Comparison of ENCODE assay signal across 7 cellular contexts in the genomic region with DNA sequence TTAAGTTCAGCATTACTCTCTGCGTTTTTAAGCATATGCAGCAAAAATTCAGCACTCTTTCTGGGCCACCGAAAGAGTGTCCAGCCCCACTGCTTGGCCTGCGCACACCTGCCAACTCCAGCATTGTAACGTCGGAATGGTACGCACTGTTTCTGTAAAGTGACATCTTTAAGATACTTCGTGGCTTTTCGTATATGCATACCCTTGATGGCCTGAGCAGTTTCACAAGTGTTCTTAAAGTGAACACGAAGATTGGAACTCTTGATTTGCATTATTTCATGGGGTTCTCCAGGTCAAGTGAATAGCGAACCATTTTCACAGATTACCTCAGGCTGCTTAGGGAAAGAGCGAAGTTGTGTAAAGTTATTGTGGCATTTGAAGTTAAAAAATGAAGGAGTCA.
DNase-seq lines count a peak whose midpoint lies in the region; ATAC-seq, FAIRE-seq and TF ChIP-seq lines count a peak whose summit lies in the region.
"Not testable (repeated sequence)": the region's sequence is repeated elsewhere in the genome, so short reads cannot be mapped to it uniquely, and the experiment has no call there.

No MANE protein-coding gene starts in this region.

- intact Hi-C loops in dendritic cell treated with granulocyte-macrophage colony-stimulating factor and Interleukin-4, amounts not matched to agents 40 ng/mL and 50 ng/mL, for 4 days (cut with micrococcal nuclease): not testable (repeated sequence)

- not testable (repeated sequence) for TF ChIP-seq CTCF in H9 (conservative IDR thresholded peaks at IDR 0.05); WTC11 (IDR thresholded peaks at IDR 0.05); H1 (IDR thresholded peaks at IDR 0.05; ENCODE audit: control extremely low read depth in 1 of 3, insufficient read depth in 1 of 3, low read depth in 1 of 3, low read length in 3 of 3)

- H3K9me3 ChIP-seq in BLaER1 treated with 17β-estradiol and CSF1 and Interleukin-3, amounts not matched to agents 10 nM and 100 nM (replicated peaks in 1 of 11): peaks cover 0 to 21% (median 9%) of the 10 kb centered on the region in 11 experiments; a peak in 11 of 22 replicates
- H3K9me3 ChIP-seq in H9 (ENCODE audit: control insufficient read depth, low read depth, low read length); H1 (ENCODE audit: insufficient read depth in 2 of 2, low read depth in 1 of 2, low read length in 1 of 2); trophoblast cell (ENCODE audit: insufficient read depth, low read depth, low read length): not testable (repeated sequence)

- not testable (repeated sequence) for H4K12ac ChIP-seq in trophoblast cell (ENCODE audit: low read depth, low read length)

- not testable (repeated sequence) for TF ChIP-seq RAD21 in H1 (IDR thresholded peaks at IDR 0.05 in 1 of 2, conservative IDR thresholded peaks at IDR 0.05 in 1 of 2; ENCODE audit: low read depth in 2 of 2, low read length in 2 of 2)

- not testable (repeated sequence) for H3K4me3 Mint-ChIP-seq in H9; WTC11; dendritic cell treated with granulocyte-macrophage colony-stimulating factor and Interleukin-4, amounts not matched to agents 40 ng/mL and 50 ng/mL, for 4 days

- H2AFZ ChIP-seq in H9 (ENCODE audit: low read length); H1 (ENCODE audit: low read length); trophoblast cell (ENCODE audit: insufficient read depth, low read length, poor library complexity): not testable (repeated sequence)

- not testable (repeated sequence) for H3K27me3 ChIP-seq in BLaER1 treated with 17β-estradiol and CSF1 and Interleukin-3, amounts not matched to agents 10 nM and 100 nM; H9 (ENCODE audit: insufficient read depth, low read length); H1 (replicated peaks in 1 of 4; ENCODE audit: control insufficient read depth in 3 of 4, extremely low read depth in 1 of 4, insufficient read depth in 3 of 4, low read length in 3 of 4); mesendoderm (ENCODE audit: insufficient read depth, low read length, poor library complexity); trophoblast cell (ENCODE audit: insufficient read depth, low read length)

- not testable (repeated sequence) for H3K23ac ChIP-seq in H9 (ENCODE audit: insufficient read length, low read depth, low read length); H1 (ENCODE audit: insufficient read length); mesendoderm (ENCODE audit: low read length); trophoblast cell (ENCODE audit: low read length)

- DNase-seq in H9; WTC11 (ENCODE audit: low spot score); H1 (ENCODE audit: low read depth in 1 of 2, low spot score in 2 of 2); mesendoderm: not testable (repeated sequence)
- DNase-seq in trophoblast cell: peak; percentile 53 to 70

- not testable (repeated sequence) for H3K36me3 ChIP-seq in BLaER1 treated with 17β-estradiol and CSF1 and Interleukin-3, amounts not matched to agents 10 nM and 100 nM; H1 (ENCODE audit: control insufficient read depth in 2 of 4, insufficient read depth in 4 of 4, low read length in 3 of 4); mesendoderm (ENCODE audit: control insufficient read depth, insufficient read depth, low read length); trophoblast cell (ENCODE audit: control insufficient read depth in 1 of 2, insufficient read depth in 2 of 2, low read length in 2 of 2)

- H3K27ac Mint-ChIP-seq in H9 (peak overlapping the region in 2 of 3 experiments; percentile 3 to 7; a peak in 1 of 7 replicates), WTC11 (peak overlapping the region; percentile 68)
- H3K27ac Mint-ChIP-seq in dendritic cell treated with granulocyte-macrophage colony-stimulating factor and Interleukin-4, amounts not matched to agents 40 ng/mL and 50 ng/mL, for 4 days: peak overlapping the region; percentile 33

- peaks cover 39 to 53% of the 10 kb centered on the region in 2 experiments for H3K4me1 Mint-ChIP-seq in H9
- peaks cover 82% of the 10 kb centered on the region for H3K4me1 Mint-ChIP-seq in WTC11
- peaks cover 20% of the 10 kb centered on the region for H3K4me1 Mint-ChIP-seq in dendritic cell treated with granulocyte-macrophage colony-stimulating factor and Interleukin-4, amounts not matched to agents 40 ng/mL and 50 ng/mL, for 4 days (ENCODE audit: low read depth)

- H3K4me3 ChIP-seq in BLaER1 treated with 17β-estradiol and CSF1 and Interleukin-3, amounts not matched to agents 10 nM and 100 nM; H1 (ENCODE audit: extremely low read depth in 1 of 4, insufficient read depth in 2 of 4, low read depth in 3 of 4, low read length in 4 of 4); mesendoderm (ENCODE audit: low read length); trophoblast cell (ENCODE audit: low read depth, low read length): not testable (repeated sequence)

- POLR2A ChIA-PET in WTC11 (lab: Charles Lee): not testable (repeated sequence)
- POLR2A ChIA-PET in H1 (lab: Charles Lee; ENCODE audit: partially characterized antibody): interaction anchor here (1.8 kb wide), 1 partner anchor 11 kb away, joined by 6 read pairs; no protein-coding TSS in a partner anchor

- H2BK5ac ChIP-seq in H9 (ENCODE audit: insufficient read length, low read length); mesendoderm (ENCODE audit: low read length); trophoblast cell (ENCODE audit: low read depth, low read length, poor library complexity): not testable (repeated sequence)
- H2BK5ac ChIP-seq in H1 (ENCODE audit: low read depth, low read length): peak overlapping the region; percentile 83; the same call in 1 of the 2 replicates

- TF ChIP-seq EP300 in H1 (IDR thresholded peaks at IDR 0.05; ENCODE audit: borderline replicate concordance in 1 of 2, low read depth in 2 of 2, low read length in 2 of 2): not testable (repeated sequence)

- not testable (repeated sequence) for H2BK15ac ChIP-seq in H9 (ENCODE audit: low read depth, low read length); mesendoderm (replicated peaks; ENCODE audit: low read depth)
- peak overlapping the region; percentile 32; the same call in 1 of the 2 replicates for H2BK15ac ChIP-seq in H1 (ENCODE audit: low read length)

- H3K27me3 Mint-ChIP-seq in H9 (ENCODE audit: low read depth); dendritic cell treated with granulocyte-macrophage colony-stimulating factor and Interleukin-4, amounts not matched to agents 40 ng/mL and 50 ng/mL, for 4 days: not testable (repeated sequence)
- H3K27me3 Mint-ChIP-seq in WTC11 (ENCODE audit: low read depth): peaks cover 55% of the 10 kb centered on the region

- H3K27ac ChIP-seq in BLaER1 treated with 17β-estradiol and CSF1 and Interleukin-3, amounts not matched to agents 10 nM and 100 nM: peak overlapping the region in 2 of 11 experiments; percentile 64 to 67; a peak in 5 of 22 replicates
- not testable (repeated sequence) for H3K27ac ChIP-seq in H9 (ENCODE audit: insufficient read length, low read depth, low read length); H1 (ENCODE audit: low read depth, low read length); mesendoderm (ENCODE audit: low read depth, low read length); trophoblast cell (ENCODE audit: low read depth, low read length)

- H3K23me2 ChIP-seq in H9 (ENCODE audit: insufficient read length, low read depth, low read length, poor library complexity, severe bottlenecking); H1 (ENCODE audit: low read depth, low read length): not testable (repeated sequence)

- not testable (repeated sequence) for H4K5ac ChIP-seq in H9 (ENCODE audit: insufficient read length, low read depth, low read length); H1 (ENCODE audit: insufficient read length, low read depth, low read length); mesendoderm (ENCODE audit: low read length)

- not testable (repeated sequence) for H2BK12ac ChIP-seq in H9 (ENCODE audit: insufficient read length, low read depth, low read length); trophoblast cell (ENCODE audit: low read length)
- H2BK12ac ChIP-seq in H1 (ENCODE audit: low read depth, low read length): peak overlapping the region; percentile 95; the same call in 1 of the 2 replicates

- CTCF ChIA-PET in WTC11 (lab: Charles Lee): interaction anchor here (1.3 to 1.6 kb wide), 2 partner anchors 60 to 168 kb away, joined by 4 to 7 read pairs; no protein-coding TSS in a partner anchor
- CTCF ChIA-PET in H1 (lab: Charles Lee; ENCODE audit: partially characterized antibody): interaction anchor here (0.8 to 4.8 kb wide), 7 partner anchors 60 to 207 kb away, joined by 3 to 16 read pairs (median 4); no protein-coding TSS in a partner anchor

- peak overlapping the region in 7 of 11 experiments; percentile 51 to 79 (median 56); a peak in 11 of 22 replicates for H3K4me2 ChIP-seq in BLaER1 treated with 17β-estradiol and CSF1 and Interleukin-3, amounts not matched to agents 10 nM and 100 nM
- H3K4me2 ChIP-seq in H9 (ENCODE audit: insufficient read depth, insufficient read length, low read length); H1 (ENCODE audit: insufficient read depth in 1 of 2, low read depth in 2 of 2, low read length in 2 of 2); mesendoderm (ENCODE audit: low read length); trophoblast cell (ENCODE audit: low read length): not testable (repeated sequence)

- not testable (repeated sequence) for H3K18ac ChIP-seq in H9 (ENCODE audit: insufficient read length, low read depth, low read length); H1 (ENCODE audit: extremely low read depth, low read length); trophoblast cell (ENCODE audit: low read length)
- peak overlapping the region; percentile 89 for H3K18ac ChIP-seq in mesendoderm (ENCODE audit: low read length)

- not testable (repeated sequence) for H2BK120ac ChIP-seq in H9 (ENCODE audit: low read depth, low read length, poor library complexity, severe bottlenecking); trophoblast cell (ENCODE audit: insufficient read depth, low read length, poor library complexity)
- H2BK120ac ChIP-seq in H1 (replicated peaks; ENCODE audit: low read depth, low read length) (peak overlapping the region; percentile 91), mesendoderm (ENCODE audit: low read depth, low read length) (peak overlapping the region; percentile 15)

- H3K36me3 Mint-ChIP-seq in H9 (ENCODE audit: insufficient read depth in 1 of 3, low read depth in 3 of 3): peaks cover 3 to 17% (median 9%) of the 10 kb centered on the region in 3 experiments; a peak in 6 of 7 replicates
- H3K36me3 Mint-ChIP-seq in WTC11: peaks cover 18% of the 10 kb centered on the region
- not testable (repeated sequence) for H3K36me3 Mint-ChIP-seq in dendritic cell treated with granulocyte-macrophage colony-stimulating factor and Interleukin-4, amounts not matched to agents 40 ng/mL and 50 ng/mL, for 4 days (ENCODE audit: low read depth)

- peaks cover 10 to 28% (median 19%) of the 10 kb centered on the region in 10 experiments; a peak in 19 of 20 replicates for H3K4me1 ChIP-seq in BLaER1 treated with 17β-estradiol and CSF1 and Interleukin-3, amounts not matched to agents 10 nM and 100 nM
- H3K4me1 ChIP-seq in H9 (ENCODE audit: insufficient read depth, low read length) (peaks cover 16% of the 10 kb centered on the region; the same call in 1 of the 2 replicates), H1 (replicated peaks in 1 of 4; ENCODE audit: control insufficient read depth in 3 of 4, insufficient read depth in 4 of 4, low read length in 3 of 4) (peaks cover 7 to 27% (median 19%) of the 10 kb centered on the region in 4 experiments), mesendoderm (ENCODE audit: control insufficient read depth, low read depth, low read length) (peaks cover 14% of the 10 kb centered on the region)
- H3K4me1 ChIP-seq in trophoblast cell (ENCODE audit: control insufficient read depth in 1 of 2, insufficient read depth in 2 of 2, low read length in 2 of 2): not testable (repeated sequence)

- not testable (repeated sequence) for H3K79me1 ChIP-seq in H9 (ENCODE audit: insufficient read depth, low read depth, low read length, poor library complexity, severe bottlenecking); H1 (ENCODE audit: low read depth, low read length); mesendoderm (ENCODE audit: low read length)
- peaks cover 11% of the 10 kb centered on the region for H3K79me1 ChIP-seq in trophoblast cell (ENCODE audit: low read length)

- no CpG with 5 or more reads among the region's 11 CpGs for WGBS in H9 (ENCODE audit: extremely low coverage, insufficient read length, low lambda C conversion rate)
- WGBS in H1 (ENCODE audit: extremely low coverage in 1 of 2, insufficient coverage in 1 of 2, insufficient read length in 1 of 2, insufficient replicate concordance in 2 of 2, low coverage in 1 of 2, low lambda C conversion rate in 2 of 2, missing lambda C conversion rate in 1 of 2), 2 experiments: 93% methylated on average over 11 of the region's 11 CpGs; no CpG with 5 or more reads in 1 of the 2 experiments
- no CpG with 5 or more reads among the region's 11 CpGs for WGBS in mesendoderm (ENCODE audit: extremely low coverage, insufficient coverage, low lambda C conversion rate)
- no CpG with 5 or more reads among the region's 11 CpGs for WGBS in trophoblast cell (ENCODE audit: extremely low coverage, insufficient coverage, insufficient read length)

- H4K91ac ChIP-seq in H9 (ENCODE audit: insufficient read length, low read depth, low read length); trophoblast cell (ENCODE audit: low read depth, low read length): not testable (repeated sequence)
- peak overlapping the region; percentile 96 for H4K91ac ChIP-seq in H1 (replicated peaks; ENCODE audit: insufficient read length, low read length)

- not testable (repeated sequence) for H3K79me2 ChIP-seq in H9 (ENCODE audit: insufficient read depth, low read length); H1 (ENCODE audit: control insufficient read depth in 1 of 2, insufficient read depth in 2 of 2, low read length in 2 of 2); mesendoderm (ENCODE audit: control insufficient read depth, insufficient read depth, low read length); trophoblast cell (ENCODE audit: control insufficient read depth, insufficient read depth, low read length, poor library complexity)

- H3K56ac ChIP-seq in H9 (ENCODE audit: insufficient read length, low read depth, low read length); H1 (replicated peaks; ENCODE audit: insufficient read length, low read depth, low read length): not testable (repeated sequence)
- H3K56ac ChIP-seq in mesendoderm (ENCODE audit: low read length): peak overlapping the region; percentile 27

- H3K9ac ChIP-seq in BLaER1 treated with 17β-estradiol and CSF1 and Interleukin-3, amounts not matched to agents 10 nM and 100 nM; H9 (ENCODE audit: extremely low read depth, insufficient read length, low read length); H1 (replicated peaks in 1 of 4; ENCODE audit: extremely low read depth in 1 of 4, low read depth in 3 of 4, low read length in 3 of 4); mesendoderm (ENCODE audit: low read length); trophoblast cell (ENCODE audit: low read length): not testable (repeated sequence)

- H3K9me3 Mint-ChIP-seq in H9; WTC11; dendritic cell treated with granulocyte-macrophage colony-stimulating factor and Interleukin-4, amounts not matched to agents 40 ng/mL and 50 ng/mL, for 4 days: not testable (repeated sequence)

- ATAC-seq in WTC11: not testable (repeated sequence)

- not testable (repeated sequence) for FAIRE-seq in H1 (lab: Jason Lieb, UNC)

- not testable (repeated sequence) for H2AK5ac ChIP-seq in H9 (ENCODE audit: insufficient read length, low read length); mesendoderm (ENCODE audit: low read length); trophoblast cell (ENCODE audit: low read length)
- H2AK5ac ChIP-seq in H1 (ENCODE audit: low read depth, low read length): peak overlapping the region; percentile 84

- not testable (repeated sequence) for H4K8ac ChIP-seq in H9 (replicated peaks; ENCODE audit: insufficient read length, low read depth, low read length); H1 (ENCODE audit: extremely low read depth, insufficient read depth, low read length); mesendoderm (ENCODE audit: low read depth, low read length); trophoblast cell (ENCODE audit: low read depth, low read length)

- not testable (repeated sequence) for H4K20me1 ChIP-seq in BLaER1 treated with 17β-estradiol and CSF1 and Interleukin-3, amounts not matched to agents 10 nM and 100 nM; H9 (ENCODE audit: control insufficient read depth, insufficient read depth, insufficient read length); H1 (replicated peaks in 1 of 2; ENCODE audit: control insufficient read depth in 1 of 2, insufficient read depth in 2 of 2, low read length in 2 of 2)

- TF ChIP-seq POLR2A in H1 (IDR thresholded peaks at IDR 0.05; ENCODE audit: control extremely low read depth in 1 of 2, low read depth in 2 of 2, low read length in 2 of 2): not testable (repeated sequence)

- H3K4ac ChIP-seq in H9 (ENCODE audit: low read depth, low read length); trophoblast cell (ENCODE audit: low read depth, low read length): not testable (repeated sequence)
- peak overlapping the region; percentile 70 for H3K4ac ChIP-seq in H1 (replicated peaks; ENCODE audit: insufficient read length, low read depth, low read length)
- H3K4ac ChIP-seq in mesendoderm (ENCODE audit: low read depth, low read length): peak overlapping the region; percentile 61

- not testable (repeated sequence) for H3K14ac ChIP-seq in H9 (ENCODE audit: insufficient read depth, low read length); H1 (ENCODE audit: insufficient read length); trophoblast cell (ENCODE audit: low read length)

- not testable (repeated sequence) for H2BK20ac ChIP-seq in H9 (ENCODE audit: low read depth, low read length, poor library complexity, severe bottlenecking)
- peak overlapping the region; percentile 97 for H2BK20ac ChIP-seq in H1 (ENCODE audit: low read length)

- not testable (repeated sequence) for H3T11ph ChIP-seq in H9 (ENCODE audit: low read length)

Comparison
In these comparisons a context has a peak if more than half of its experiments do, and no peak if none do; other contexts are left out.
1. H3K27ac Mint-ChIP-seq: peak in every context shown above with its lines; median percentile 68 in WTC11; 33 in dendritic cell treated with granulocyte-macrophage colony-stimulating factor and Interleukin-4, amounts not matched to agents 40 ng/mL and 50 ng/mL, for 4 days; 5 in H9.